ENCODE assay signal across 8 cellular contexts in genomic region chr19:42250666-42251531, GRCh38. TPM values are rescaled to one million over a fixed set of nuclear protein-coding genes. Genes with fewer than 3 reads are reported as not detected.
DNase-seq lines count a peak whose midpoint lies in the region; ATAC-seq and TF ChIP-seq lines count a peak whose summit lies in the region.

No MANE protein-coding gene starts in this region.

- peaks cover 15% of the 10 kb centered on the region for H3K36me3 Mint-ChIP-seq in activated T-helper 2 cell treated with anti-CD3 and anti-CD28 coated beads, Interferon-gamma antibody, Interleukin-2, Interleukin-4, amounts not matched to agents 10 μg/mL and 5 μg/mL and 100 μg/mL, durations not matched to agents 14 hours and 24 hours and 36 hours (ENCODE audit: low read depth)

- H3K4me1 ChIP-seq in left ventricle myocardium inferior: peaks cover 97% of the 10 kb centered on the region

- ATAC-seq in GM18502 (IDR thresholded peaks at IDR 0.05; ENCODE audit: poor library complexity, unreplicated experiment) (no peak), HG02973 (IDR thresholded peaks at IDR 0.05; ENCODE audit: unreplicated experiment) (no peak)

- intact Hi-C loops in activated T-helper 2 cell treated with anti-CD3 and anti-CD28 coated beads, Interferon-gamma antibody, Interleukin-2, Interleukin-4, amounts not matched to agents 10 μg/mL and 5 μg/mL and 100 μg/mL, durations not matched to agents 14 hours and 24 hours and 36 hours (cut with micrococcal nuclease): no loop called here
- intact Hi-C loops in left ventricle myocardium inferior (cut with micrococcal nuclease): loop anchor here (5.0 kb wide), 1 partner anchor 36 kb away; no protein-coding TSS in a partner anchor

- peaks cover 20% of the 10 kb centered on the region for H3K4me1 Mint-ChIP-seq in activated T-helper 2 cell treated with anti-CD3 and anti-CD28 coated beads, Interferon-gamma antibody, Interleukin-2, Interleukin-4, amounts not matched to agents 10 μg/mL and 5 μg/mL and 100 μg/mL, durations not matched to agents 14 hours and 24 hours and 36 hours (ENCODE audit: low read depth)

- DNase-seq in EH (ENCODE audit: low read depth) (peak; percentile 46), left ventricle myocardium inferior (peak; percentile 46), mucosa of gallbladder (ENCODE audit: low spot score) (no peak), germinal center (ENCODE audit: low spot score) (no peak)
- DNase-seq in activated T-helper 2 cell treated with anti-CD3 and anti-CD28 coated beads, Interferon-gamma antibody, Interleukin-2, Interleukin-4, amounts not matched to agents 10 μg/mL and 5 μg/mL and 100 μg/mL, durations not matched to agents 14 hours and 24 hours and 36 hours (ENCODE audit: low spot score): no peak

- H3K4me3 ChIP-seq in left ventricle myocardium inferior (peak overlapping the region; percentile 97), skin epidermis (peak overlapping the region in 3 of 7 experiments; percentile 0 to 92 (median 8))

- H3K27ac ChIP-seq in left ventricle myocardium inferior (replicated peaks) (peak overlapping the region; percentile 99), skin epidermis (peak overlapping the region in 20 of 21 experiments; percentile 0 to 100 (median 98))

- peaks cover 2% of the 10 kb centered on the region for H3K27me3 Mint-ChIP-seq in activated T-helper 2 cell treated with anti-CD3 and anti-CD28 coated beads, Interferon-gamma antibody, Interleukin-2, Interleukin-4, amounts not matched to agents 10 μg/mL and 5 μg/mL and 100 μg/mL, durations not matched to agents 14 hours and 24 hours and 36 hours (ENCODE audit: low read depth)

- no peak for TF ChIP-seq CTCF in left ventricle myocardium inferior (IDR thresholded peaks at IDR 0.05; ENCODE audit: borderline replicate concordance)

- peak overlapping the region; percentile 26 for H3K4me3 Mint-ChIP-seq in activated T-helper 2 cell treated with anti-CD3 and anti-CD28 coated beads, Interferon-gamma antibody, Interleukin-2, Interleukin-4, amounts not matched to agents 10 μg/mL and 5 μg/mL and 100 μg/mL, durations not matched to agents 14 hours and 24 hours and 36 hours (ENCODE audit: low read depth)

- peaks cover 20% of the 10 kb centered on the region for H3K36me3 ChIP-seq in left ventricle myocardium inferior

- no peaks in the 10 kb centered on the region for H3K9me3 ChIP-seq in left ventricle myocardium inferior (replicated peaks)

- H3K27me3 ChIP-seq in left ventricle myocardium inferior (ENCODE audit: low read depth): no peaks in the 10 kb centered on the region

- no peaks in the 10 kb centered on the region for H3K9me3 Mint-ChIP-seq in activated T-helper 2 cell treated with anti-CD3 and anti-CD28 coated beads, Interferon-gamma antibody, Interleukin-2, Interleukin-4, amounts not matched to agents 10 μg/mL and 5 μg/mL and 100 μg/mL, durations not matched to agents 14 hours and 24 hours and 36 hours

- peak overlapping the region; percentile 42 for H3K27ac Mint-ChIP-seq in activated T-helper 2 cell treated with anti-CD3 and anti-CD28 coated beads, Interferon-gamma antibody, Interleukin-2, Interleukin-4, amounts not matched to agents 10 μg/mL and 5 μg/mL and 100 μg/mL, durations not matched to agents 14 hours and 24 hours and 36 hours

RNA-seq across cellular contexts. Expression of gene ERF, which starts 4.0 kb away (rescaled TPM):
- 58.4 and 59.1 TPM in 2 replicates for total RNA-seq in activated T-helper 2 cell treated with anti-CD3 and anti-CD28 coated beads, Interferon-gamma antibody, Interleukin-2, Interleukin-4, amounts not matched to agents 10 μg/mL and 5 μg/mL and 100 μg/mL, durations not matched to agents 14 hours and 24 hours and 36 hours
- total RNA-seq in left ventricle myocardium inferior (33.5 TPM), mucosa of gallbladder (68.3 TPM)

RNA-seq across cellular contexts. Expression of gene GSK3A, which starts 8.5 kb away (rescaled TPM):
- 48.0 and 52.4 TPM in 2 replicates for total RNA-seq in activated T-helper 2 cell treated with anti-CD3 and anti-CD28 coated beads, Interferon-gamma antibody, Interleukin-2, Interleukin-4, amounts not matched to agents 10 μg/mL and 5 μg/mL and 100 μg/mL, durations not matched to agents 14 hours and 24 hours and 36 hours
- total RNA-seq in left ventricle myocardium inferior (37.6 TPM), mucosa of gallbladder (49.8 TPM)

RNA-seq across cellular contexts. Expression of gene CIC, which starts 18.2 kb away (rescaled TPM):
- total RNA-seq in activated T-helper 2 cell treated with anti-CD3 and anti-CD28 coated beads, Interferon-gamma antibody, Interleukin-2, Interleukin-4, amounts not matched to agents 10 μg/mL and 5 μg/mL and 100 μg/mL, durations not matched to agents 14 hours and 24 hours and 36 hours: 68.3 and 69.3 TPM in 2 replicates
- total RNA-seq in left ventricle myocardium inferior (33.3 TPM), mucosa of gallbladder (93.4 TPM)

RNA-seq across cellular contexts. Expression of gene ZNF526, which starts 30.8 kb away (rescaled TPM):
- 17.3 and 18.4 TPM in 2 replicates for total RNA-seq in activated T-helper 2 cell treated with anti-CD3 and anti-CD28 coated beads, Interferon-gamma antibody, Interleukin-2, Interleukin-4, amounts not matched to agents 10 μg/mL and 5 μg/mL and 100 μg/mL, durations not matched to agents 14 hours and 24 hours and 36 hours
- total RNA-seq in left ventricle myocardium inferior (5.9 TPM), mucosa of gallbladder (12.1 TPM)

RNA-seq across cellular contexts. Expression of gene DEDD2, which starts 33.4 kb away (rescaled TPM):
- total RNA-seq in activated T-helper 2 cell treated with anti-CD3 and anti-CD28 coated beads, Interferon-gamma antibody, Interleukin-2, Interleukin-4, amounts not matched to agents 10 μg/mL and 5 μg/mL and 100 μg/mL, durations not matched to agents 14 hours and 24 hours and 36 hours: 32.1 and 33.6 TPM in 2 replicates
- total RNA-seq in left ventricle myocardium inferior (15.8 TPM), mucosa of gallbladder (35.0 TPM)

Comparison
In these comparisons a context has a peak if more than half of its experiments do, and no peak if none do; other contexts are left out.
1. DNase-seq: peak in EH (single experiment) and left ventricle myocardium inferior (single experiment); none in activated T-helper 2 cell treated with anti-CD3 and anti-CD28 coated beads, Interferon-gamma antibody, Interleukin-2, Interleukin-4, amounts not matched to agents 10 μg/mL and 5 μg/mL and 100 μg/mL, durations not matched to agents 14 hours and 24 hours and 36 hours (single experiment), mucosa of gallbladder (single experiment) and germinal center (single experiment).